8 cellular contexts compared by ENCODE assay signal in the genomic region with DNA sequence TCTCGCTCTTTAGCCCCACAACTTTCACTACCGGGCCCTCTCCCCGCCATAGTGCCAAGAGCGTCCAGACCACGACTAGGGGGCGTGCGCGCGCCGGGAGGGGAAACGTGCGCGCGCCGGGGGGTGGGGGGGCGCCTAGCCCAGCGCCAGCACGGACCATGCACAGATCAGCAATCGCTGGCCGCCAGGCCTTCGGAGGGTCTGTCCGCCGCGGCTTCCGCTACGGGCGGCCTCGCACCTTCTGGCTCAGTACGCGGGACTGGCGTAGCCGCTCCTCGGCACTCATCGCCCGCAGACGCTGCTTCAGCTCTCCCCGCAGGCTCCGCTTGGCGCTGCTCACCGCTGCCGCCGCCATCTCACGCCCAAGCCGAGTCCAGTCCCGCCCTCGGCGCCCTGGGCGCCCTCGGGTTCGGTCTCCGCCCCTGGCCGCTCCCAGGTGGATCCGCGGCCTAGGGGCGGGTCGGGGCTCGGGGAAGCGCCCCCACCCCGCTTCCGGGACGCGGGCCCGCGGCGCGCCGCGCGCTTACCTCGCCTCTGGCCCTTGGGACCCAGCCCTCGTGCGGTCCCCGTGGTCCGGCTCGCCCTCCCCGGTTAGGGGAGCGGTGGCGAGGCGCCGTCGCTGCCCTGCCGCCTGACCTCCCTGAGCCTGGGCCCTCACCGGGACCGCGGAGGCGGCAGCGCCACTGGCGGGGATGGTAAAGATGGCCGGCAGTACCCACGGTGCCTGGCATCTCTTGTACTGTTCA. TPM values are rescaled to one million over a fixed set of nuclear protein-coding genes. Genes with fewer than 3 reads are reported as not detected.
DNase-seq lines count a peak whose midpoint lies in the region; ATAC-seq, FAIRE-seq and TF ChIP-seq lines count a peak whose summit lies in the region.

A gene (minus strand): TSS at position 381 of the 746 bp plus-strand sequence. CDS start 26 bp downstream, at position 355.

- CTCF ChIA-PET in GM10248 (lab: Yijun Ruan, JAX) = interaction anchor here (0.9 to 4.9 kb wide), 18 partner anchors 9 to 175 kb away, joined by 3 to 22 read pairs (median 4); a partner anchor contains a TSS

- H3K4me1 ChIP-seq in MM.1S (ENCODE audit: low read length) = peaks cover 9% of the 10 kb centered on the region
- peaks cover 0 to 9% (median 5%) of the 10 kb centered on the region in 3 donors for H3K4me1 ChIP-seq in pancreas
- peaks cover 9 to 16% of the 10 kb centered on the region in 2 donors for H3K4me1 ChIP-seq in thyroid gland

- H3K4me3 Mint-ChIP-seq in activated naive CD8-positive, alpha-beta T cell treated with anti-CD3 and anti-CD28 coated beads for 36 hours = peak within 1 kb of the TSS; percentile 99

- peak within 1 kb of the TSS; percentile 72 for H2AFZ ChIP-seq in MM.1S (ENCODE audit: low read length)

- TF ChIP-seq POLR2A in thyroid gland (IDR thresholded peaks at IDR 0.05) = peak in 1 of 2 donors; percentile 87

- ATAC-seq in Right ventricle myocardium inferior (peak; percentile 99), pancreas (peak; percentile 94 to 97 (median 96))

- peak within 1 kb of the TSS; percentile 91 for H3K4me2 ChIP-seq in MM.1S (ENCODE audit: low read depth, low read length)

- H3F3A ChIP-seq in MM.1S (ENCODE audit: insufficient read depth, low read length) = peaks cover 10% of the 10 kb centered on the region

- TF ChIP-seq CTCF in GM10248 (IDR thresholded peaks at IDR 0.05; ENCODE audit: control extremely low read depth, extremely low read depth, low read depth, missing control alignments) (peak; percentile 56), MM.1S (IDR thresholded peaks at IDR 0.05; ENCODE audit: low read length) (peak; percentile 56), pancreas (IDR thresholded peaks at IDR 0.05) (peak in 1 of 4 donors; percentile 17), thyroid gland (IDR thresholded peaks at IDR 0.05) (peak in 4 of 6 experiments; percentile 7 to 54 (median 31))

- DNase-seq in GM10248 (ENCODE audit: extremely low spot score) (peak; percentile 83), HCEC 1CT (peak; percentile 53), MM.1S (peak; percentile 89), SKM-1 (lab: John Stamatoyannopoulos, UW; ENCODE audit: unreplicated experiment) (peak; percentile 49), Right ventricle myocardium inferior (ENCODE audit: missing footprints) (peak; percentile 91), pancreas (peak; percentile 85 to 94 (median 88)), thyroid gland (peak; percentile 82 to 86)
- DNase-seq in activated naive CD8-positive, alpha-beta T cell treated with anti-CD3 and anti-CD28 coated beads for 36 hours = peak; percentile 81

- FAIRE-seq in pancreas (lab: Jason Lieb, UNC) = no peak

- peaks cover 32% of the 10 kb centered on the region for H3K36me3 Mint-ChIP-seq in activated naive CD8-positive, alpha-beta T cell treated with anti-CD3 and anti-CD28 coated beads for 36 hours

- 1% methylated on average over 85 to 90 of the region's 90 CpGs for WGBS in pancreas, 2 donors
- WGBS in thyroid gland, 2 donors = 0 to 1% methylated on average over 11 to 42 of the region's 90 CpGs

- peaks cover 20% of the 10 kb centered on the region for H3K79me2 ChIP-seq in MM.1S (ENCODE audit: low read length)

- H3K27me3 Mint-ChIP-seq in activated naive CD8-positive, alpha-beta T cell treated with anti-CD3 and anti-CD28 coated beads for 36 hours = no peaks in the 10 kb centered on the region

- H3K4me3 ChIP-seq in MM.1S (ENCODE audit: low read length) (peak within 1 kb of the TSS; percentile 80), pancreas (peak within 1 kb of the TSS; percentile 67 to 87 (median 74)), thyroid gland (replicated peaks in 1 of 3) (peak within 1 kb of the TSS; percentile 41 to 84 (median 67))

- no peaks in the 10 kb centered on the region for H3K9me2 ChIP-seq in MM.1S (replicated peaks; ENCODE audit: insufficient read depth, low read length)

- no peaks in the 10 kb centered on the region for H4K20me1 ChIP-seq in MM.1S (ENCODE audit: insufficient read depth, low read length)

- H3K27ac ChIP-seq in MM.1S (ENCODE audit: low read length) (peak within 1 kb of the TSS; percentile 74; the same call in 1 of the 2 replicates), pancreas (peak within 1 kb of the TSS; percentile 83 to 99 (median 97)), thyroid gland (peak within 1 kb of the TSS; percentile 86 to 96 (median 92))

- H3K27me3 ChIP-seq in MM.1S (replicated peaks; ENCODE audit: insufficient read depth, low read length) (no peaks in the 10 kb centered on the region), pancreas (no peaks in the 10 kb centered on the region), thyroid gland (no peaks in the 10 kb centered on the region)

- H3K9me3 ChIP-seq in MM.1S (replicated peaks; ENCODE audit: insufficient read depth, low read length) (no peaks in the 10 kb centered on the region), pancreas (no peaks in the 10 kb centered on the region), thyroid gland (no peaks in the 10 kb centered on the region)

- H3K9me3 Mint-ChIP-seq in activated naive CD8-positive, alpha-beta T cell treated with anti-CD3 and anti-CD28 coated beads for 36 hours = peaks cover 10% of the 10 kb centered on the region

- H3K27ac Mint-ChIP-seq in activated naive CD8-positive, alpha-beta T cell treated with anti-CD3 and anti-CD28 coated beads for 36 hours = peak within 1 kb of the TSS; percentile 100

- peak within 1 kb of the TSS; percentile 81 for H3K9ac ChIP-seq in MM.1S (ENCODE audit: low read length)

- H3K36me3 ChIP-seq in MM.1S (replicated peaks; ENCODE audit: insufficient read depth, low read length) = no peaks in the 10 kb centered on the region
- peaks cover 0 to 6% (median 0%) of the 10 kb centered on the region in 3 donors for H3K36me3 ChIP-seq in pancreas
- no peaks in the 10 kb centered on the region for H3K36me3 ChIP-seq in thyroid gland

- POLR2A ChIA-PET in GM10248 (lab: Yijun Ruan, JAX) = interaction anchor here (1.1 kb wide), 1 partner anchor 73 kb away, joined by 3 read pairs; no protein-coding TSS in a partner anchor

- intact Hi-C loops in Right ventricle myocardium inferior (cut with DNase I) = loop anchor here (1.0 to 10.0 kb wide), 2 partner anchors 26 to 158 kb away; a partner anchor contains a TSS
- intact Hi-C loops in pancreas (cut with DNase I) = no loop called here
- intact Hi-C loops in thyroid gland (cut with DNase I) = no loop called here

- peaks cover 34% of the 10 kb centered on the region for H3K4me1 Mint-ChIP-seq in activated naive CD8-positive, alpha-beta T cell treated with anti-CD3 and anti-CD28 coated beads for 36 hours

RNA-seq across cellular contexts. Expression of the gene that starts here (rescaled TPM):
- total RNA-seq in activated naive CD8-positive, alpha-beta T cell treated with anti-CD3 and anti-CD28 coated beads for 36 hours = 10 to 100 TPM; 33.3 to 33.7 TPM
- total RNA-seq in Right ventricle myocardium inferior (19.1 TPM), pancreas (10 to 100 TPM; 19.8 to 40.4 (median 27.1) TPM), thyroid gland (10 to 100 TPM; 18.2 to 29.5 (median 23.5) TPM)
- polyA plus RNA-seq in pancreas = 10 to 100 TPM; 49.1 to 53.1 TPM

Comparison
In these comparisons a context has a peak if more than half of its experiments do, and no peak if none do; other contexts are left out.
1. Peak in every context shown above with its lines: DNase-seq, ATAC-seq, H3K4me3 ChIP-seq and H3K27ac ChIP-seq.